16 cellular contexts compared by ENCODE assay signal in the genomic region with DNA sequence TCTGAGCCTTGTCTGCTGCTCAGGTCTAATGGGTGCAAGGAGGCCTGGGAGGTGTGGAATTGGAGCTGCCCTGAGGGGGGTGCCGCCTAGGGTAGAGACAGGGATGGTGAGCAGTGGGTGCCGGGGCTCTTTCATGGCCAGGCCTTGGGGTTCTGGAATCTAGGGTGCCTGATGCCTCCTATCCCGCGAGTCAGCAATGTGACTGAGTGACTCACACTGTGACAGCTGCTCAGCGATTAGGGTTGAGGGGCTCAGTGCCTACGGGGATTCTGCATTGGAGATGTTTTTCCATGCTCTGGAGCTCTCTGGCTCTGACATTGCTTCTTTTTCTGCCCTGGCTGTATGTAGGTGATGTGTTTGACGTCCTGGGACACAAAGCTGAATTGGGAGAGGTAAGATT. TPM values are rescaled to one million over a fixed set of nuclear protein-coding genes. Genes with fewer than 3 reads are reported as not detected.
DNase-seq lines count a peak whose midpoint lies in the region; ATAC-seq and TF ChIP-seq lines count a peak whose summit lies in the region.
"Had no signal": no experiment of that assay in that cellular context is flagged by ENCODE, and none has a peak within 500 bp of the region (broad histone marks: within the 10 kb centered on the region; RNA-seq: fewer than 3 reads in every experiment).

No MANE protein-coding gene starts in this region.

- H3K27ac ChIP-seq in transverse colon (peak overlapping the region; percentile 13 to 41 (median 32)), uterus (no peak overlapping the region)
- H3K27ac ChIP-seq: pancreas had no signal

- in situ Hi-C loops in transverse colon (cut with MboI; ENCODE audit: low pct_ligation_motif_present in 1 of 4, low pct_unique_long_range_greater_than_20kb in 1 of 4, low sequenced_read_pairs in 3 of 4), result no loop called here

- no peaks in the 10 kb centered on the region for H3K9me3 ChIP-seq in transverse colon
- no peaks in the 10 kb centered on the region for H3K9me3 ChIP-seq in uterus
- H3K9me3 ChIP-seq: pancreas, tibial nerve had no signal

- H3K27me3 ChIP-seq in transverse colon (no peaks in the 10 kb centered on the region), uterus (no peaks in the 10 kb centered on the region)
- H3K27me3 ChIP-seq: pancreas, tibial nerve had no signal

- peak; percentile 38 to 49 for ATAC-seq in activated T-cell treated with anti-CD3 and anti-CD28 coated beads, Interleukin-2, amount 50 U/mL, for 4 hours

- TF ChIP-seq POLR2A in transverse colon (IDR thresholded peaks at IDR 0.05) (no peak), uterus (IDR thresholded peaks at IDR 0.05) (no peak)

- peak; percentile 36 for DNase-seq in stimulated activated CD4-positive, alpha-beta T cell treated with anti-CD3 and anti-CD28 coated beads, Interleukin-15, amount 100 ng/mL, for 24 hours
- no peak for DNase-seq in stimulated activated CD4-positive, alpha-beta T cell treated with anti-CD3 and anti-CD28 coated beads, Interleukin-4, amount 100 ng/mL, for 1 hour
- DNase-seq in activated T-cell treated with anti-CD3 and anti-CD28 coated beads, Interleukin-2, amount 50 U/mL, for 4 hours, result no peak
- DNase-seq in immature natural killer cell (no peak), transverse colon (no peak), uterus (no peak), SHP77 (lab: John Stamatoyannopoulos, UW) (no peak), MV-4-11 (lab: John Stamatoyannopoulos, UW) (no peak)
- DNase-seq: DMS79 treated with DMSO at 0.1 percent for 48 hours, mesenchymal stem cell, NCI-H2081, NCI-H82, pancreas had no signal

- TF ChIP-seq EP300 in transverse colon (IDR thresholded peaks at IDR 0.05; ENCODE audit: low read depth), result no peak

- intact Hi-C loops in transverse colon (cut with DNase I; ENCODE audit: low total_unique reads) (no loop called here), uterus (cut with DNase I; ENCODE audit: low total_unique reads) (no loop called here)

- H3K9me3 Mint-ChIP-seq in activated T-cell treated with anti-CD3 and anti-CD28 coated beads, Interleukin-2, amount 50 U/mL, for 4 hours, result no peaks in the 10 kb centered on the region
- H3K9me3 Mint-ChIP-seq in immature natural killer cell, result no peaks in the 10 kb centered on the region

- peak overlapping the region; percentile 76 for H3K4me3 Mint-ChIP-seq in activated T-cell treated with anti-CD3 and anti-CD28 coated beads, Interleukin-2, amount 50 U/mL, for 4 hours
- H3K4me3 Mint-ChIP-seq in immature natural killer cell, result peak overlapping the region; percentile 84 to 91 (median 89)

- no peak for TF ChIP-seq CTCF in transverse colon (IDR thresholded peaks at IDR 0.05)
- TF ChIP-seq CTCF in uterus (IDR thresholded peaks at IDR 0.05), result no peak

- H3K36me3 ChIP-seq in transverse colon (peaks cover 0 to 12% (median 0%) of the 10 kb centered on the region in 4 donors), uterus (no peaks in the 10 kb centered on the region)

- H3K36me3 Mint-ChIP-seq in activated T-cell treated with anti-CD3 and anti-CD28 coated beads, Interleukin-2, amount 50 U/mL, for 4 hours (ENCODE audit: insufficient read depth), result peaks cover 64% of the 10 kb centered on the region
- H3K36me3 Mint-ChIP-seq in immature natural killer cell, result peaks cover 31 to 62% (median 41%) of the 10 kb centered on the region in 3 donors

- H3K4me1 Mint-ChIP-seq in activated T-cell treated with anti-CD3 and anti-CD28 coated beads, Interleukin-2, amount 50 U/mL, for 4 hours (ENCODE audit: low read depth), result peaks cover 98% of the 10 kb centered on the region
- H3K4me1 Mint-ChIP-seq in immature natural killer cell, result peaks cover 84 to 90% of the 10 kb centered on the region in 2 donors

- H3K27ac Mint-ChIP-seq in immature natural killer cell, result peak overlapping the region; percentile 92 to 99 (median 97)

- H3K27me3 Mint-ChIP-seq in activated T-cell treated with anti-CD3 and anti-CD28 coated beads, Interleukin-2, amount 50 U/mL, for 4 hours (ENCODE audit: low read depth), result no peaks in the 10 kb centered on the region
- peaks cover 4 to 11% (median 9%) of the 10 kb centered on the region in 3 donors for H3K27me3 Mint-ChIP-seq in immature natural killer cell (ENCODE audit: low read depth in 3 of 3)

- no peak overlapping the region for H3K4me3 ChIP-seq in transverse colon
- no peak overlapping the region for H3K4me3 ChIP-seq in uterus
- H3K4me3 ChIP-seq: pancreas, tibial nerve had no signal

- H3K4me1 ChIP-seq in transverse colon, result peaks cover 0 to 3% (median 0%) of the 10 kb centered on the region in 4 donors
- no peaks in the 10 kb centered on the region for H3K4me1 ChIP-seq in uterus
- H3K4me1 ChIP-seq: pancreas, tibial nerve had no signal

- WGBS in transverse colon (ENCODE audit: low coverage in 1 of 2), 2 donors, result 89% methylated on average over 7 of the region's 7 CpGs; no CpG with 5 or more reads in 1 of the 2 donors

RNA-seq across cellular contexts. Expression of a gene that starts 16.8 kb away (rescaled TPM):
- total RNA-seq in activated T-cell treated with anti-CD3 and anti-CD28 coated beads, Interleukin-2, amount 50 U/mL, for 4 hours, result 10 to 100 TPM; 73.1 to 74.9 (median 73.4) TPM
- polyA plus RNA-seq in immature natural killer cell, result 10 to 100 TPM in 2 of 3 donors, 1 to 10 TPM in 1; 8.5 to 27.4 (median 16.5) TPM
- total RNA-seq in transverse colon, result 10 to 100 TPM in 3 of 4 donors, 1 to 10 TPM in 1; 6.0 to 78.6 (median 24.9) TPM
- 100 to 1,000 TPM in 2 of 4 donors, 10 to 100 TPM in 2; 75.9 to 150 (median 102) TPM for total RNA-seq in uterus

RNA-seq across cellular contexts. Expression of a gene that starts 21.2 kb away (rescaled TPM):
- not detected for total RNA-seq in activated T-cell treated with anti-CD3 and anti-CD28 coated beads, Interleukin-2, amount 50 U/mL, for 4 hours
- under 1 TPM in 1 of 3 donors, not detected in 2; 0.24 TPM for polyA plus RNA-seq in immature natural killer cell
- not detected for total RNA-seq in transverse colon
- not detected for total RNA-seq in uterus
- total RNA-seq: frontal cortex, M059J had no signal

Comparison
In these comparisons a context has a peak if more than half of its experiments do, and no peak if none do; other contexts are left out.
1. H3K27ac ChIP-seq: peak in transverse colon (4 of 4); none in uterus (0 of 2).